In genomic region chr1:21287905-21288514, GRCh38 we compare ENCODE assay signal across 16 cellular contexts. TPM values are rescaled to one million over a fixed set of nuclear protein-coding genes. Genes with fewer than 3 reads are reported as not detected.
A peak's percentile ranks its signal among the peaks of the same experiment; 100 is the strongest.
DNase-seq lines count a peak whose midpoint lies in the region; ATAC-seq and TF ChIP-seq lines count a peak whose summit lies in the region.
"Had no signal": no experiment of that assay in that cellular context is flagged by ENCODE, and none has a peak within 500 bp of the region (broad histone marks: within the 10 kb centered on the region; RNA-seq: fewer than 3 reads in every experiment).

No MANE protein-coding gene starts in this region.

- no peaks in the 10 kb centered on the region for H3K9me3 Mint-ChIP-seq in CD4-positive, alpha-beta memory T cell
- no peaks in the 10 kb centered on the region for H3K9me3 Mint-ChIP-seq in naive B cell

- peak overlapping the region in 7 of 8 donors; percentile 51 to 95 (median 92) for H3K4me3 Mint-ChIP-seq in CD4-positive, alpha-beta memory T cell
- H3K4me3 Mint-ChIP-seq in T-helper 17 cell, result peak overlapping the region; percentile 95
- peak overlapping the region; percentile 63 to 96 (median 84) for H3K4me3 Mint-ChIP-seq in naive B cell

- 46 to 54% methylated on average over 8 of the region's 8 CpGs for WGBS in testis, 2 donors

- TF ChIP-seq CTCF in A673 (conservative IDR thresholded peaks at IDR 0.05; ENCODE audit: low read depth, low read length), result no peak
- no peak for TF ChIP-seq CTCF in testis (IDR thresholded peaks at IDR 0.05)

- H3K9me3 ChIP-seq in A673 (ENCODE audit: low read depth, low read length, poor library complexity, severe bottlenecking) (no peaks in the 10 kb centered on the region), T-helper 17 cell (ENCODE audit: control insufficient read depth, low read length, poor library complexity, severe bottlenecking) (no peaks in the 10 kb centered on the region), testis (no peaks in the 10 kb centered on the region)
- no peaks in the 10 kb centered on the region for H3K9me3 ChIP-seq in CD4-positive, alpha-beta memory T cell (ENCODE audit: control insufficient read depth in 1 of 2, low read length in 2 of 2)

- H3K27ac ChIP-seq in A673 (ENCODE audit: low read depth, low read length, poor library complexity, severe bottlenecking) (no peak overlapping the region), testis (peak overlapping the region in 1 of 2 donors; percentile 86)
- peak overlapping the region; percentile 68 for H3K27ac ChIP-seq in CD4-positive, alpha-beta memory T cell (ENCODE audit: low read depth, low read length)
- H3K27ac ChIP-seq: C4-2B had no signal

- no peaks in the 10 kb centered on the region for H3K36me3 ChIP-seq in A673 (ENCODE audit: insufficient read depth, low read length, poor library complexity, severe bottlenecking)
- H3K36me3 ChIP-seq in CD4-positive, alpha-beta memory T cell (ENCODE audit: insufficient read depth, low read length), result peaks cover 5% of the 10 kb centered on the region
- no peaks in the 10 kb centered on the region for H3K36me3 ChIP-seq in testis (ENCODE audit: low read depth, missing control alignments)

- TF ChIP-seq POLR2A in testis (IDR thresholded peaks at IDR 0.05), result no peak

- H3K4me1 Mint-ChIP-seq in CD4-positive, alpha-beta memory T cell, result peaks cover 28 to 63% (median 43%) of the 10 kb centered on the region in 4 donors
- H3K4me1 Mint-ChIP-seq in T-helper 17 cell, result peaks cover 41% of the 10 kb centered on the region
- peaks cover 43 to 71% (median 61%) of the 10 kb centered on the region in 3 donors for H3K4me1 Mint-ChIP-seq in naive B cell

- H3K4me1 ChIP-seq in A673 (ENCODE audit: insufficient read depth, low read length, poor library complexity, severe bottlenecking) (peaks cover 11% of the 10 kb centered on the region), testis (peaks cover 49% of the 10 kb centered on the region)
- H3K4me1 ChIP-seq in CD4-positive, alpha-beta memory T cell (ENCODE audit: insufficient read depth, low read length), result peaks cover 46% of the 10 kb centered on the region

- no peak overlapping the region for H3K4me3 ChIP-seq in A673 (ENCODE audit: low read depth, low read length, poor library complexity, severe bottlenecking)
- H3K4me3 ChIP-seq in CD4-positive, alpha-beta memory T cell (ENCODE audit: low read length in 2 of 2), result no peak overlapping the region
- no peak overlapping the region for H3K4me3 ChIP-seq in testis

- BruUV-seq in A673 (replicated peaks; lab: Mats Ljungman, UMichigan), result TSS peak; percentile 26

- ATAC-seq in T-helper 17 cell (no peak), naive B cell (ENCODE audit: low read depth in 2 of 2) (no peak), HG03095 (IDR thresholded peaks at IDR 0.05; ENCODE audit: unreplicated experiment) (no peak), HG03045 (IDR thresholded peaks at IDR 0.05; ENCODE audit: unreplicated experiment) (no peak)
- ATAC-seq: HCT116, Panc1, sciatic nerve had no signal

- intact Hi-C loops in A673 (cut with micrococcal nuclease; ENCODE audit: unreplicated experiment) (no loop called here), testis (cut with DNase I; ENCODE audit: low total_unique reads) (no loop called here)
- intact Hi-C loops in CD4-positive, alpha-beta memory T cell (cut with micrococcal nuclease), result no loop called here

- no peak for DNase-seq in A673 (ENCODE audit: low spot score)
- DNase-seq in CD4-positive, alpha-beta memory T cell, result no peak
- no peak for DNase-seq in T-helper 17 cell
- DNase-seq in naive B cell, result no peak
- no peak for DNase-seq in testis
- DNase-seq in NCI-H774 (lab: John Stamatoyannopoulos, UW), result no peak
- DNase-seq: anterior cingulate cortex, GDM1, NCI-H1105, T1000 had no signal

- POLR2A ChIA-PET in A673 (lab: Charles Lee; ENCODE audit: low non-redundant PET), result no interaction called here
- POLR2A ChIA-PET in CD4-positive, alpha-beta memory T cell (lab: Charles Lee; ENCODE audit: partially characterized antibody), result interaction anchor here (1.1 to 8.9 kb wide), 3 partner anchors 7 to 37 kb away, joined by 4 to 201 read pairs (median 5); no protein-coding TSS in a partner anchor

- no peaks in the 10 kb centered on the region for H3K27me3 ChIP-seq in A673 (replicated peaks; ENCODE audit: insufficient read depth, low read depth, low read length, poor library complexity)
- H3K27me3 ChIP-seq in CD4-positive, alpha-beta memory T cell (ENCODE audit: insufficient read depth, low read length), result no peaks in the 10 kb centered on the region
- no peaks in the 10 kb centered on the region for H3K27me3 ChIP-seq in testis

- no peaks in the 10 kb centered on the region for H3K27me3 Mint-ChIP-seq in CD4-positive, alpha-beta memory T cell
- H3K27me3 Mint-ChIP-seq in T-helper 17 cell (no peaks in the 10 kb centered on the region), naive B cell (no peaks in the 10 kb centered on the region)

- peak overlapping the region in 6 of 7 donors; percentile 58 to 95 (median 83) for H3K27ac Mint-ChIP-seq in CD4-positive, alpha-beta memory T cell
- H3K27ac Mint-ChIP-seq in T-helper 17 cell (peak overlapping the region; percentile 93), naive B cell (peak overlapping the region; percentile 79 to 97 (median 88))

- CTCF ChIA-PET in A673 (lab: Charles Lee), result no interaction called here
- CTCF ChIA-PET in CD4-positive, alpha-beta memory T cell (lab: Charles Lee; ENCODE audit: partially characterized antibody), result interaction anchor here (1.6 to 13.0 kb wide), 3 partner anchors 12 to 33 kb away, joined by 3 to 144 read pairs (median 10); no protein-coding TSS in a partner anchor

- peaks cover 11 to 33% of the 10 kb centered on the region in 2 donors for H3K36me3 Mint-ChIP-seq in CD4-positive, alpha-beta memory T cell
- peaks cover 8% of the 10 kb centered on the region for H3K36me3 Mint-ChIP-seq in T-helper 17 cell (ENCODE audit: low read depth)
- H3K36me3 Mint-ChIP-seq in naive B cell, result no peaks in the 10 kb centered on the region

RNA-seq across cellular contexts. Expression of gene ECE1, which starts 2.3 kb away (rescaled TPM):
- total RNA-seq in A673 (2021) (31.5 and 37.7 TPM in 2 replicates), T-helper 17 cell (100 to 1,000 TPM; 116 to 117 TPM), testis (100 to 1,000 TPM in 1 of 2 donors, 10 to 100 TPM in 1; 96.4 to 101 TPM)
- total RNA-seq in CD4-positive, alpha-beta memory T cell, result 100 to 1,000 TPM in 1 of 2 experiments, 10 to 100 TPM in 1; 86.0 to 104 TPM
- polyA plus RNA-seq in CD4-positive, alpha-beta memory T cell, result 10 to 100 TPM; 10.0 to 65.2 TPM
- polyA plus RNA-seq in naive B cell (ENCODE audit: low read depth in 6 of 6) (10 to 100 TPM in 5 of 6 donors, 1 to 10 TPM in 1; 6.9 to 44.5 (median 20.8) TPM), testis (ENCODE audit: insufficient read depth, low read depth, low replicate concordance) (66.1 TPM)
